9 cellular contexts compared by ENCODE assay signal in the genomic region with DNA sequence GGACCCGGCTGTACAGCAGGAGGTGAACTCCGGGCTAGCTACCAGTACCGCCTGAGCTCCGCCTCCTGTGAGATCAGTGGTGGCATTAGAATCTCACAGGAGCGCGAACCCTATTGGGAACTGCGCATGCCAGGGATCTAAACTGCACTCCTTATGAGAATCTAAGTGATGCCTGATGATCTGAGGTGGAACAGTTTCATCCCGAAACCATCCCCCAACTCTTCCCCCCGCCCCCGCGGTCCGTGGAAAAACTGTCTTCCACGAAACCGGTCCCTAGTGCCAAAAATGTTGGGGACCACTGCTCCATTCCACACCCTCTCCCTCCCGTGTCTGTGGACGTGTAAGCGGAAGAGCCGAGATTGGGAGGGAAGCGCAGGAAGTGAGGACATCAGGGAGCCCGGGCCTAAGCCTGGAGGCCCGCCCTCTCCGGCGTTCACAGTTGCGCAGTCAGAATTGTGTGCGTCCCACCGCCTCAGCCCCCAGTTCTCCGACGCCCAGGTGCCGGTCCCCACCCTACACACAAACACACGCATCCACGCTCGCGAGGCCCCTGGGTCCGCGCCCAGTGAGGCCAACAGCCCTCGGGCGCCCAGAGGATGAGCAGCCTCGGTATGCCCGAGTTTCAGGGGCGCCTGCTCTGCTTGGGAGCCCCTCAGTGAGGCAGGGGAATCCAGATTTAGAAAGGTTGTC. TPM values are rescaled to one million over a fixed set of nuclear protein-coding genes. Genes with fewer than 3 reads are reported as not detected.
DNase-seq lines count a peak whose midpoint lies in the region; ATAC-seq, FAIRE-seq and TF ChIP-seq lines count a peak whose summit lies in the region.
"Had no signal": no experiment of that assay in that cellular context is flagged by ENCODE, and none has a peak within 500 bp of the region (broad histone marks: within the 10 kb centered on the region; RNA-seq: fewer than 3 reads in every experiment).

No MANE protein-coding gene starts in this region.

- no peaks in the 10 kb centered on the region for H4K20me1 ChIP-seq in H1 (replicated peaks in 1 of 2; ENCODE audit: control insufficient read depth in 1 of 2, insufficient read depth in 2 of 2, low read length in 2 of 2)

- H2BK120ac ChIP-seq in H1 (replicated peaks; ENCODE audit: low read depth, low read length): no peak overlapping the region

- H3K9ac ChIP-seq in H1 (replicated peaks in 1 of 4; ENCODE audit: extremely low read depth in 1 of 4, low read depth in 3 of 4, low read length in 3 of 4): peak overlapping the region in 3 of 4 experiments; percentile 55 to 75 (median 74); a peak in 5 of 7 replicates

- H3K79me2 ChIP-seq in H1 (ENCODE audit: control insufficient read depth in 1 of 2, insufficient read depth in 2 of 2, low read length in 2 of 2): no peaks in the 10 kb centered on the region

- peak; percentile 42 to 60 for TF ChIP-seq POLR2A in H1 (IDR thresholded peaks at IDR 0.05; ENCODE audit: control extremely low read depth in 1 of 2, low read depth in 2 of 2, low read length in 2 of 2)

- H3K56ac ChIP-seq in H1 (replicated peaks; ENCODE audit: insufficient read length, low read depth, low read length): peak overlapping the region; percentile 87

- H3K14ac ChIP-seq in H1 (ENCODE audit: insufficient read length): no peak overlapping the region

- H3K4me1 ChIP-seq in H1 (replicated peaks in 1 of 4; ENCODE audit: control insufficient read depth in 3 of 4, insufficient read depth in 4 of 4, low read length in 3 of 4): peaks cover 0 to 6% (median 4%) of the 10 kb centered on the region in 4 experiments; a peak in 5 of 7 replicates
- peaks cover 5% of the 10 kb centered on the region for H3K4me1 ChIP-seq in mesodermal cell (ENCODE audit: control insufficient read depth, insufficient read depth, low read length, poor library complexity, severe bottlenecking)

- 0 out of 2 replicates have a peak, but pooled peaks have one; percentile 13 for TF ChIP-seq CTCF in BJ (IDR thresholded peaks at IDR 0.05; ENCODE audit: insufficient read depth, low read depth, low read length)
- no peak for TF ChIP-seq CTCF in H1 (IDR thresholded peaks at IDR 0.05; ENCODE audit: control extremely low read depth in 1 of 3, insufficient read depth in 1 of 3, low read depth in 1 of 3, low read length in 3 of 3)

- peak overlapping the region; percentile 80 for H3K4ac ChIP-seq in H1 (replicated peaks; ENCODE audit: insufficient read length, low read depth, low read length)

- no peak overlapping the region for H2BK12ac ChIP-seq in H1 (ENCODE audit: low read depth, low read length)

- H2AK5ac ChIP-seq in H1 (ENCODE audit: low read depth, low read length): no peak overlapping the region

- peak overlapping the region; percentile 62; the same call in 1 of the 2 replicates for H3K27ac ChIP-seq in H1 (ENCODE audit: low read depth, low read length)
- peak overlapping the region; percentile 95 for H3K27ac ChIP-seq in mesodermal cell (ENCODE audit: low read depth, low read length, severe bottlenecking)

- peaks cover 27% of the 10 kb centered on the region for H3K23me2 ChIP-seq in H1 (ENCODE audit: low read depth, low read length)

- H3K4me3 ChIP-seq in BJ (ENCODE audit: low read depth, low read length) (peak overlapping the region; percentile 79), H1 (ENCODE audit: extremely low read depth in 1 of 4, insufficient read depth in 2 of 4, low read depth in 3 of 4, low read length in 4 of 4) (peak overlapping the region; percentile 67 to 99 (median 98)), mesodermal cell (ENCODE audit: extremely low read depth, insufficient read depth, low read length, poor library complexity, severe bottlenecking) (peak overlapping the region; percentile 85)

- peak overlapping the region; percentile 60 to 79 for H3K4me2 ChIP-seq in H1 (ENCODE audit: insufficient read depth in 1 of 2, low read depth in 2 of 2, low read length in 2 of 2)

- DNase-seq in BJ (ENCODE audit: low read depth) (no peak), NCI-H82 (lab: John Stamatoyannopoulos, UW) (peak; percentile 92), H1 (ENCODE audit: low read depth in 1 of 2, low spot score in 2 of 2) (peak in 1 of 2 experiments; percentile 76)
- peak; percentile 90 for DNase-seq in activated CD8-positive, alpha-beta memory T cell treated with anti-CD3 and anti-CD28 coated beads for 24 hours
- DNase-seq in stimulated activated CD8-positive, alpha-beta memory T cell treated with anti-CD3 and anti-CD28 coated beads, Interleukin-15, amount 100 ng/mL, for 1 hour (ENCODE audit: low read depth): peak; percentile 46

- POLR2A ChIA-PET in BJ (lab: Charles Lee) (interaction anchor here (0.6 to 1.0 kb wide), 4 partner anchors 20 to 221 kb away, joined by 3 read pairs; a partner anchor contains a TSS), H1 (lab: Charles Lee; ENCODE audit: partially characterized antibody) (interaction anchor here (1.0 to 3.2 kb wide), 8 partner anchors 21 to 288 kb away, joined by 3 to 17 read pairs (median 5); no protein-coding TSS in a partner anchor)

- H3K18ac ChIP-seq in H1 (ENCODE audit: extremely low read depth, low read length): no peak overlapping the region; the same call in 1 of the 2 replicates

- no peak for TF ChIP-seq RAD21 in H1 (IDR thresholded peaks at IDR 0.05 in 1 of 2, conservative IDR thresholded peaks at IDR 0.05 in 1 of 2; ENCODE audit: low read depth in 2 of 2, low read length in 2 of 2)

- no peaks in the 10 kb centered on the region for H3K27me3 ChIP-seq in BJ (ENCODE audit: control insufficient read depth, insufficient read depth, low read length)
- no peaks in the 10 kb centered on the region for H3K27me3 ChIP-seq in H1 (replicated peaks in 1 of 4; ENCODE audit: control insufficient read depth in 3 of 4, extremely low read depth in 1 of 4, insufficient read depth in 3 of 4, low read length in 3 of 4)

- H2BK5ac ChIP-seq in H1 (ENCODE audit: low read depth, low read length): peak overlapping the region; percentile 10; the same call in 1 of the 2 replicates

- H2AFZ ChIP-seq in H1 (ENCODE audit: low read length): peak overlapping the region; percentile 34; the same call in 1 of the 2 replicates

- 2% methylated on average over 35 of the region's 40 CpGs; no CpG with 5 or more reads in 1 of the 2 experiments for WGBS in H1 (ENCODE audit: extremely low coverage in 1 of 2, insufficient coverage in 1 of 2, insufficient read length in 1 of 2, insufficient replicate concordance in 2 of 2, low coverage in 1 of 2, low lambda C conversion rate in 2 of 2, missing lambda C conversion rate in 1 of 2), 2 experiments
- WGBS in mesodermal cell (ENCODE audit: insufficient coverage in 2 of 2), 2 experiments: 0 to 2% methylated on average over 17 to 20 of the region's 40 CpGs

- no peak for TF ChIP-seq EP300 in H1 (IDR thresholded peaks at IDR 0.05; ENCODE audit: borderline replicate concordance in 1 of 2, low read depth in 2 of 2, low read length in 2 of 2)

- no peak overlapping the region for H3K23ac ChIP-seq in H1 (ENCODE audit: insufficient read length)

- FAIRE-seq in H1 (lab: Jason Lieb, UNC): no peak

- CTCF ChIA-PET in BJ (lab: Yijun Ruan, JAX): interaction anchor here (0.7 to 4.1 kb wide), 6 partner anchors 8 to 355 kb away, joined by 3 to 19 read pairs (median 12); a partner anchor contains a TSS
- CTCF ChIA-PET in H1 (lab: Charles Lee; ENCODE audit: partially characterized antibody): interaction anchor here (0.8 to 16.7 kb wide), 10 partner anchors 8 to 339 kb away, joined by 3 to 282 read pairs (median 6); a partner anchor contains a TSS

- H3K36me3 ChIP-seq in BJ (ENCODE audit: control insufficient read depth, insufficient read depth, low read length): no peaks in the 10 kb centered on the region
- no peaks in the 10 kb centered on the region for H3K36me3 ChIP-seq in H1 (ENCODE audit: control insufficient read depth in 2 of 4, insufficient read depth in 4 of 4, low read length in 3 of 4)
- no peaks in the 10 kb centered on the region for H3K36me3 ChIP-seq in mesodermal cell (ENCODE audit: control insufficient read depth, insufficient read depth, low read length)

- peak overlapping the region; percentile 49 for H4K5ac ChIP-seq in H1 (ENCODE audit: insufficient read length, low read depth, low read length)

- ATAC-seq in GM19324 (IDR thresholded peaks at IDR 0.05; ENCODE audit: low FRiP score, unreplicated experiment) (peak; percentile 37), HG03442 (IDR thresholded peaks at IDR 0.05; ENCODE audit: unreplicated experiment) (peak; percentile 35)

- no peaks in the 10 kb centered on the region for H3K79me1 ChIP-seq in H1 (ENCODE audit: low read depth, low read length)

- no peaks in the 10 kb centered on the region for H3K9me3 ChIP-seq in H1 (ENCODE audit: insufficient read depth in 2 of 2, low read depth in 1 of 2, low read length in 1 of 2)
- no peaks in the 10 kb centered on the region for H3K9me3 ChIP-seq in mesodermal cell (ENCODE audit: control insufficient read depth, low read length)

- peak overlapping the region; percentile 88 for H4K91ac ChIP-seq in H1 (replicated peaks; ENCODE audit: insufficient read length, low read length)

- peak overlapping the region; percentile 83; the same call in 1 of the 2 replicates for H4K8ac ChIP-seq in H1 (ENCODE audit: extremely low read depth, insufficient read depth, low read length)

- no peak overlapping the region for H2BK15ac ChIP-seq in H1 (ENCODE audit: low read length)

- H2BK20ac ChIP-seq in H1 (ENCODE audit: low read length): no peak overlapping the region

RNA-seq across cellular contexts. Expression of a gene that starts 1.8 kb away (rescaled TPM):
- 38.6 and 42.4 TPM in 2 replicates for polyA plus RNA-seq in BJ (2011; rRNA removed)
- polyA minus RNA-seq in BJ (2011; rRNA and poly(A)+ RNA removed): 11.9 and 16.1 TPM in 2 replicates
- total RNA-seq in H1 (2021; fragmentation: NEBNext Ultra II Directional; extraction: Animal tissue kit (Norgen Biotek cat#: 25700)): 0.38 and 0.61 TPM in 2 replicates
- polyA plus RNA-seq in H1 (2011; rRNA removed): 3.5 and 3.7 TPM in 2 replicates
- 3.5 TPM for polyA plus RNA-seq in H1 (2011; cell fraction: cytosol; rRNA removed)
- polyA plus RNA-seq in H1 (2011; cell fraction: nucleus; rRNA removed): 3.5 TPM
- 2.1 to 3.1 TPM (median 2.3 TPM) in 4 replicates for polyA plus RNA-seq in H1 (2012, experiment 1 of 2)
- polyA plus RNA-seq in H1 (2012, experiment 2 of 2): 0.46 TPM
- polyA plus RNA-seq in H1 (2013, experiment 1 of 2): 2.4 TPM
- polyA plus RNA-seq in H1 (2013, experiment 2 of 2): 2.6 TPM
- polyA minus RNA-seq in H1 (2011; rRNA and poly(A)+ RNA removed): 5.9 and 7.7 TPM in 2 replicates
- polyA minus RNA-seq in H1 (2011; cell fraction: cytosol; rRNA and poly(A)+ RNA removed): 3.3 TPM
- 1.00 TPM for polyA minus RNA-seq in H1 (2011; cell fraction: nucleus; rRNA and poly(A)+ RNA removed)
- 6.3 TPM for polyA plus RNA-seq in mesodermal cell (2013, experiment 1 of 2)
- polyA plus RNA-seq in mesodermal cell (2013, experiment 2 of 2): 6.3 TPM

RNA-seq across cellular contexts. Expression of a gene that starts 6.0 kb away (rescaled TPM):
- polyA plus RNA-seq in BJ (2011; rRNA removed) (9.2 and 12.7 TPM in 2 replicates), H1 (2011; rRNA removed) (4.4 and 4.6 TPM in 2 replicates)
- 3.8 and 6.9 TPM in 2 replicates for polyA minus RNA-seq in BJ (2011; rRNA and poly(A)+ RNA removed)
- total RNA-seq in H1 (2021; fragmentation: NEBNext Ultra II Directional; extraction: Animal tissue kit (Norgen Biotek cat#: 25700)): 2.2 and 4.3 TPM in 2 replicates
- polyA plus RNA-seq in H1 (2011; cell fraction: cytosol; rRNA removed): 4.7 TPM
- polyA plus RNA-seq in H1 (2011; cell fraction: nucleus; rRNA removed): 3.4 TPM
- polyA plus RNA-seq in H1 (2012, experiment 1 of 2): 4.9 to 6.1 TPM (median 5.8 TPM) in 4 replicates
- 13.5 TPM for polyA plus RNA-seq in H1 (2012, experiment 2 of 2)
- polyA plus RNA-seq in H1 (2013, experiment 1 of 2): 7.0 TPM
- polyA plus RNA-seq in H1 (2013, experiment 2 of 2): 8.2 TPM
- polyA minus RNA-seq in H1 (2011; rRNA and poly(A)+ RNA removed): 5.2 and 5.8 TPM in 2 replicates
- 2.6 TPM for polyA minus RNA-seq in H1 (2011; cell fraction: cytosol; rRNA and poly(A)+ RNA removed)
- 1.3 TPM for polyA minus RNA-seq in H1 (2011; cell fraction: nucleus; rRNA and poly(A)+ RNA removed)
- 5.7 TPM for polyA plus RNA-seq in mesodermal cell (2013, experiment 1 of 2)
- 5.8 TPM for polyA plus RNA-seq in mesodermal cell (2013, experiment 2 of 2)

RNA-seq across cellular contexts. Expression of a gene that starts 41.1 kb away (rescaled TPM):
- not detected in 2 replicates for polyA plus RNA-seq in BJ (2011; rRNA removed)
- polyA minus RNA-seq in BJ (2011; rRNA and poly(A)+ RNA removed): not detected in 2 replicates
- total RNA-seq in H1 (2021; fragmentation: NEBNext Ultra II Directional; extraction: Animal tissue kit (Norgen Biotek cat#: 25700)): not detected in 2 replicates
- not detected in 2 replicates for polyA plus RNA-seq in H1 (2011; rRNA removed)
- not detected for polyA plus RNA-seq in H1 (2011; cell fraction: cytosol; rRNA removed)
- not detected for polyA plus RNA-seq in H1 (2011; cell fraction: nucleus; rRNA removed)
- not detected in 4 replicates for polyA plus RNA-seq in H1 (2012, experiment 1 of 2)
- polyA plus RNA-seq in H1 (2012, experiment 2 of 2): not detected
- not detected for polyA plus RNA-seq in H1 (2013, experiment 1 of 2)
- polyA plus RNA-seq in H1 (2013, experiment 2 of 2): not detected
- polyA minus RNA-seq in H1 (2011; rRNA and poly(A)+ RNA removed): 0.17 TPM in 1 of 2 replicates, not detected in the other
- not detected for polyA minus RNA-seq in H1 (2011; cell fraction: cytosol; rRNA and poly(A)+ RNA removed)
- not detected for polyA minus RNA-seq in H1 (2011; cell fraction: nucleus; rRNA and poly(A)+ RNA removed)
- polyA plus RNA-seq in mesodermal cell (2013, experiment 1 of 2): not detected
- polyA plus RNA-seq in mesodermal cell (2013, experiment 2 of 2): not detected
- total RNA-seq: activated CD8-positive, alpha-beta memory T cell treated with anti-CD3 and anti-CD28 coated beads for 36 hours had no signal
